Comparison of ENCODE assay signal across 8 cellular contexts in the genomic region with DNA sequence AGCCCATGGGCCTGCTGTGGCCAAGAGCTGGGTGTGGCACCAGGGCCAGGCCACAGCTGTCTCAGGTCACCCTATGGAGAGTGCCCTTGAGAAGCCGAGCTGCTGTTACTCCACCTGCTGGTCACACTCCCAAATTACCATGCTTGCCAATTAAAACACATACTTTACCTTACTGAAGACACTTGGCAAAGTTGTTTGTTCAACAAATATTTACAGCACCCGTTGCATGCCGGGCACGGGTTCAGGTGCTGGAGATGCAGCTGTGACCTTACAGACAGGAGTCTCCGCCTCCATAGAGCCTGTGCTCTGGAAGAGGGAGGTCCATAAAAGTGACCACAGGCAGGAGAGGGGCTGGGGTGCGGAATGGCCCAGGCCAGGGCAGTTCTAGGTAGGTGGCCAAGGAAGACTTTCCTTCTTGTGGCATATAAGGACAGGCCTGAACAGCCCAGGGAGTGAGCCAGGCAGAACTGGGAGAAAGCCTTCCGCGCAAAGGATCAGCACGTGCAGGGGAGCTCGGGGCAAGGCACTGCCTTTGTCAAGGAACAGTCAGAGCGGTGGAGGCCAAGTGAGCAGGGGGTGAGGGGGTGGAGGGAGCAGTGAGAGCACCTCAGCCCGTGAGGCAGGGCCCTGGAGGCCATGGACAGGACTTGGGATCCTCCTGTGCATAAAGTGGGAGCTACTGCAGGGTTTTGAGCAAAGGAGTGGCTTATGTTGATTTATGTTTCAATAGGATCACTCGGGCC. TPM values are rescaled to one million over a fixed set of nuclear protein-coding genes. Genes with fewer than 3 reads are reported as not detected.
DNase-seq lines count a peak whose midpoint lies in the region; ATAC-seq and TF ChIP-seq lines count a peak whose summit lies in the region.

No MANE protein-coding gene starts in this region.

- 82% methylated on average over 13 of the region's 13 CpGs for WGBS in suprapubic skin

- CTCF ChIA-PET in BJ (lab: Yijun Ruan, JAX) = interaction anchor here (0.9 to 3.9 kb wide), 12 partner anchors 9 to 489 kb away, joined by 3 to 32 read pairs (median 5); no protein-coding TSS in a partner anchor

- H3K27me3 Mint-ChIP-seq in memory B cell = no peaks in the 10 kb centered on the region

- H3K36me3 ChIP-seq in BJ (ENCODE audit: control insufficient read depth, insufficient read depth, low read length) (peaks cover 29% of the 10 kb centered on the region), WERI-Rb-1 (no peaks in the 10 kb centered on the region), suprapubic skin (peaks cover 85% of the 10 kb centered on the region)

- no peak overlapping the region for H3K4me3 ChIP-seq in BJ (ENCODE audit: low read depth, low read length)
- H3K4me3 ChIP-seq in WERI-Rb-1 (ENCODE audit: low read depth, low read length) = no peak overlapping the region
- no peak overlapping the region for H3K4me3 ChIP-seq in suprapubic skin

- no peaks in the 10 kb centered on the region for H3K9me3 Mint-ChIP-seq in memory B cell

- H3K9me3 ChIP-seq in WERI-Rb-1 (ENCODE audit: severe bottlenecking) (no peaks in the 10 kb centered on the region), suprapubic skin (no peaks in the 10 kb centered on the region)

- no peak overlapping the region for H3K4me3 Mint-ChIP-seq in memory B cell

- POLR2A ChIA-PET in BJ (lab: Charles Lee) = no interaction called here

- TF ChIP-seq POLR2A in suprapubic skin (IDR thresholded peaks at IDR 0.05) = no peak

- no peaks in the 10 kb centered on the region for H3K27me3 ChIP-seq in BJ (ENCODE audit: control insufficient read depth, insufficient read depth, low read length)
- no peaks in the 10 kb centered on the region for H3K27me3 ChIP-seq in WERI-Rb-1 (ENCODE audit: insufficient read depth, low read depth, severe bottlenecking)
- no peaks in the 10 kb centered on the region for H3K27me3 ChIP-seq in suprapubic skin

- H3K27ac Mint-ChIP-seq in memory B cell = no peak overlapping the region

- H3K27ac ChIP-seq in WERI-Rb-1 = no peak overlapping the region
- H3K27ac ChIP-seq in suprapubic skin = no peak overlapping the region

- no peaks in the 10 kb centered on the region for H3K4me1 Mint-ChIP-seq in memory B cell

- H3K4me1 ChIP-seq in suprapubic skin = no peaks in the 10 kb centered on the region

- no peak for TF ChIP-seq EP300 in suprapubic skin (IDR thresholded peaks at IDR 0.05)

- peaks cover 47% of the 10 kb centered on the region for H3K36me3 Mint-ChIP-seq in memory B cell

- TF ChIP-seq CTCF in BJ (IDR thresholded peaks at IDR 0.05; ENCODE audit: insufficient read depth, low read depth, low read length) = peak; percentile 70
- TF ChIP-seq CTCF in WERI-Rb-1 (IDR thresholded peaks at IDR 0.05; ENCODE audit: low read depth, low read length) = peak; percentile 84
- peak; percentile 19 to 60 for TF ChIP-seq CTCF in suprapubic skin (IDR thresholded peaks at IDR 0.05)

- ATAC-seq in GM21381 (IDR thresholded peaks at IDR 0.05; ENCODE audit: unreplicated experiment) (peak; percentile 55), memory B cell (ENCODE audit: low read depth) (peak; percentile 53), HG02763 (IDR thresholded peaks at IDR 0.05; ENCODE audit: unreplicated experiment) (no peak)

- no peak for DNase-seq in BJ (ENCODE audit: low read depth)
- peak; percentile 30 for DNase-seq in NCI-H1694 (lab: John Stamatoyannopoulos, UW)
- DNase-seq in WERI-Rb-1 = peak; percentile 55
- peak; percentile 4 for DNase-seq in effector CD8-positive, alpha-beta T cell (lab: John Stamatoyannopoulos, UW)
- peak; percentile 32 to 35 for DNase-seq in memory B cell (ENCODE audit: low spot score in 2 of 2)
- peak in 1 of 2 donors; percentile 69 for DNase-seq in suprapubic skin (ENCODE audit: low spot score in 2 of 2)

RNA-seq across cellular contexts. Expression of a gene that starts 23.6 kb away (rescaled TPM):
- polyA plus RNA-seq in BJ (2011; rRNA removed) = 0.05 and 0.07 TPM in 2 replicates
- polyA minus RNA-seq in BJ (2011; rRNA and poly(A)+ RNA removed) = 0.05 TPM in 1 of 2 replicates, not detected in the other
- total RNA-seq in suprapubic skin = 1 to 10 TPM in 3 of 4 donors, under 1 TPM in 1; 0.93 to 2.2 (median 1.1) TPM
